8 cellular contexts compared by ENCODE assay signal in genomic region chr1:8016244-8017241, GRCh38. TPM values are rescaled to one million over a fixed set of nuclear protein-coding genes. Genes with fewer than 3 reads are reported as not detected.
A peak's percentile ranks its signal among the peaks of the same experiment; 100 is the strongest.
DNase-seq lines count a peak whose midpoint lies in the region; ATAC-seq and TF ChIP-seq lines count a peak whose summit lies in the region.

No MANE protein-coding gene starts in this region.

- H3K9me3 Mint-ChIP-seq in WTC11: no peaks in the 10 kb centered on the region

- POLR2A ChIA-PET in WTC11 (lab: Charles Lee): interaction anchor here (0.7 kb wide), 2 partner anchors 25 to 285 kb away, joined by 3 to 4 read pairs; no protein-coding TSS in a partner anchor

- ATAC-seq in WTC11 (no peak), GM18907 (IDR thresholded peaks at IDR 0.05; ENCODE audit: unreplicated experiment) (no peak), GM18861 (IDR thresholded peaks at IDR 0.05; ENCODE audit: unreplicated experiment) (no peak)

- peaks cover 27% of the 10 kb centered on the region for H3K36me3 Mint-ChIP-seq in WTC11

- DNase-seq in HT1080 (ENCODE audit: low read depth) (peak; percentile 31), WTC11 (ENCODE audit: low spot score) (no peak), iris pigment epithelial cell (ENCODE audit: low read depth) (peak; percentile 32), NCI-H1436 treated with DMSO at 0.1 percent for 48 hours (lab: John Stamatoyannopoulos, UW) (no peak), SKM-1 (lab: John Stamatoyannopoulos, UW; ENCODE audit: unreplicated experiment) (no peak)

- no peaks in the 10 kb centered on the region for H3K9me3 ChIP-seq in stomach smooth muscle (ENCODE audit: control insufficient read depth in 2 of 2, low read length in 2 of 2)

- H3K4me1 Mint-ChIP-seq in WTC11: peaks cover 65% of the 10 kb centered on the region

- peak overlapping the region; percentile 26 for H3K4me3 Mint-ChIP-seq in WTC11

- H3K4me1 ChIP-seq in stomach smooth muscle (ENCODE audit: control insufficient read depth, insufficient read depth, low read length): peaks cover 36% of the 10 kb centered on the region

- no peak for TF ChIP-seq CTCF in WTC11 (IDR thresholded peaks at IDR 0.05)

- no peak overlapping the region for H3K4me3 ChIP-seq in stomach smooth muscle (ENCODE audit: low read length in 2 of 2)

- peak overlapping the region; percentile 76 for H3K27ac Mint-ChIP-seq in WTC11

- peaks cover 28 to 30% of the 10 kb centered on the region in 2 donors for H3K36me3 ChIP-seq in stomach smooth muscle (ENCODE audit: control insufficient read depth in 2 of 2, insufficient read depth in 2 of 2, low read length in 2 of 2)

- H3K27me3 Mint-ChIP-seq in WTC11 (ENCODE audit: low read depth): no peaks in the 10 kb centered on the region

- H3K27me3 ChIP-seq in stomach smooth muscle (ENCODE audit: control insufficient read depth in 1 of 2, insufficient read depth in 2 of 2, low read length in 2 of 2): no peaks in the 10 kb centered on the region

- peak overlapping the region; percentile 37 for H3K27ac ChIP-seq in stomach smooth muscle (ENCODE audit: low read length)

- CTCF ChIA-PET in WTC11 (lab: Charles Lee): interaction anchor here (0.5 to 6.8 kb wide), 35 partner anchors 9 to 833 kb away, joined by 3 to 271 read pairs (median 4); partner anchors contain the start of genes ERRFI1 and SLC45A1

- peak overlapping the region; percentile 13 to 14 for H3K9ac ChIP-seq in stomach smooth muscle (ENCODE audit: low read length in 2 of 2)

TF ChIP-seq in WTC11, 78 proteins besides CTCF, POLR2A, EP300 and RAD21:
- TF ChIP-seq ATF2 (CRISPR knock-in tag; IDR thresholded peaks at IDR 0.05; ENCODE audit: borderline replicate concordance, low read depth) (no peak), STAT6 (CRISPR knock-in tag; conservative IDR thresholded peaks at IDR 0.05; ENCODE audit: low read depth) (no peak), ETV6 (CRISPR knock-in tag; IDR thresholded peaks at IDR 0.05) (no peak), IRF1 (CRISPR knock-in tag; IDR thresholded peaks at IDR 0.05) (no peak), ERG (CRISPR knock-in tag; IDR thresholded peaks at IDR 0.05) (no peak), FOXP4 (CRISPR knock-in tag; IDR thresholded peaks at IDR 0.05) (no peak), ZNF396 (CRISPR knock-in tag; IDR thresholded peaks at IDR 0.05; ENCODE audit: borderline replicate concordance) (no peak), CDX4 (CRISPR knock-in tag; IDR thresholded peaks at IDR 0.05; ENCODE audit: borderline replicate concordance) (no peak), RELA (CRISPR knock-in tag; IDR thresholded peaks at IDR 0.05; ENCODE audit: borderline replicate concordance) (no peak), EMX1 (CRISPR knock-in tag; IDR thresholded peaks at IDR 0.05) (no peak), GABPB1 (CRISPR knock-in tag; IDR thresholded peaks at IDR 0.05) (no peak), ZBTB43 (CRISPR knock-in tag; IDR thresholded peaks at IDR 0.05) (no peak)

RNA-seq across cellular contexts. Expression of gene ERRFI1, which starts 9.6 kb away (rescaled TPM):
- total RNA-seq in HT1080 (2014; rRNA removed; shearing (Covaris generic)): 143 and 169 TPM in 2 replicates
- polyA plus RNA-seq in HT1080 (2015; cell fraction: cytosol; rRNA removed): 293 and 378 TPM in 2 replicates
- 266 and 294 TPM in 2 replicates for polyA plus RNA-seq in HT1080 (2015; cell fraction: nucleus; rRNA removed)
- total RNA-seq in WTC11 (2021): 34.5 to 44.6 TPM (median 35.8 TPM) in 3 replicates

RNA-seq across cellular contexts. Expression of gene PARK7, which starts 55.0 kb away (rescaled TPM):
- total RNA-seq in HT1080 (2014; rRNA removed; shearing (Covaris generic)): 274 and 280 TPM in 2 replicates
- polyA plus RNA-seq in HT1080 (2015; cell fraction: cytosol; rRNA removed): 334 and 398 TPM in 2 replicates
- polyA plus RNA-seq in HT1080 (2015; cell fraction: nucleus; rRNA removed): 130 and 150 TPM in 2 replicates
- total RNA-seq in WTC11 (2021): 337 to 343 TPM (median 340 TPM) in 3 replicates

Comparison
In these comparisons a context has a peak if more than half of its experiments do, and no peak if none do; other contexts are left out.
1. DNase-seq: peak in HT1080 (single experiment) and iris pigment epithelial cell (single experiment); none in WTC11 (single experiment), NCI-H1436 treated with DMSO at 0.1 percent for 48 hours (single experiment) and SKM-1 (single experiment).